In genomic region chr12:124418156-124418555, GRCh38 we compare ENCODE assay signal across 15 cellular contexts.
"Had no signal": no experiment of that assay in that cellular context is flagged by ENCODE, and none has a peak within 500 bp of the region (broad histone marks: within the 10 kb centered on the region; RNA-seq: fewer than 3 reads in every experiment).

No MANE protein-coding gene starts in this region.

- H3K27ac ChIP-seq: foreskin keratinocyte, hepatocyte, testis had no signal

- H3K9me3 ChIP-seq: mucosa of descending colon, sigmoid colon, testis, transverse colon had no signal

- H3K27me3 ChIP-seq: foreskin keratinocyte, hepatocyte, sigmoid colon, testis, transverse colon had no signal

- ATAC-seq: foreskin keratinocyte; mucosa of descending colon; naive thymus-derived CD8-positive, alpha-beta T cell; stimulated activated naive B cell treated with anti-CD40 and anti-IgM and Interleukin-4, amounts not matched to agents 10 μg/mL and 1 μg/mL and 100 μg/mL, for 72 hours; stimulated activated naive CD8-positive, alpha-beta T cell treated with anti-CD3 and anti-CD28 coated beads, Interleukin-15, amount 100 ng/mL, for 72 hours had no signal

- DNase-seq: dermis blood vessel endothelial cell; foreskin keratinocyte; kidney glomerular epithelial cell; mammary epithelial cell; mucosa of descending colon; naive thymus-derived CD8-positive, alpha-beta T cell; sigmoid colon; stimulated activated CD4-positive, alpha-beta T cell treated with anti-CD3 and anti-CD28 coated beads, Interleukin-2, amount 100 ng/mL, for 24 hours; stimulated activated CD4-positive, alpha-beta T cell treated with anti-CD3 and anti-CD28 coated beads, Interleukin-4, amount 100 ng/mL, for 4 hours; stimulated activated naive B cell treated with anti-CD40 and anti-IgM and Interleukin-4, amounts not matched to agents 10 μg/mL and 1 μg/mL and 100 μg/mL, for 72 hours; stimulated activated naive CD8-positive, alpha-beta T cell treated with anti-CD3 and anti-CD28 coated beads, Interleukin-15, amount 100 ng/mL, for 72 hours; testis; transverse colon had no signal

- H3K4me3 ChIP-seq: hepatocyte, mucosa of descending colon, sigmoid colon, skin epidermis, testis, transverse colon had no signal
